In genomic region chr13:49099513-49099877, GRCh38 we compare ENCODE assay signal across 2 cellular contexts.
TF ChIP-seq lines count a peak whose summit lies in the region.

No MANE protein-coding gene starts in this region.

TF ChIP-seq in liver, 16 proteins besides CTCF, POLR2A, EP300 and RAD21:
- TF ChIP-seq ZBTB33 (IDR thresholded peaks at IDR 0.05) (no peak), EGR1 (IDR thresholded peaks at IDR 0.05; ENCODE audit: low read depth in 2 of 2) (no peak), RXRA (IDR thresholded peaks at IDR 0.05) (no peak), HNF4G (IDR thresholded peaks at IDR 0.05) (no peak), NR2F2 (IDR thresholded peaks at IDR 0.05) (no peak), HNF4A (conservative IDR thresholded peaks at IDR 0.05) (no peak), JUND (IDR thresholded peaks at IDR 0.05) (no peak), YY1 (IDR thresholded peaks at IDR 0.05) (no peak), REST (IDR thresholded peaks at IDR 0.05) (no peak), GABPA (IDR thresholded peaks at IDR 0.05 in 1 of 2, conservative IDR thresholded peaks at IDR 0.05 in 1 of 2) (no peak), FOXA1 (IDR thresholded peaks at IDR 0.05) (no peak), MAX (IDR thresholded peaks at IDR 0.05) (no peak), FOXA2 (IDR thresholded peaks at IDR 0.05) (no peak), SP1 (IDR thresholded peaks at IDR 0.05) (no peak), TAF1 (conservative IDR thresholded peaks at IDR 0.05) (no peak)

TF ChIP-seq in HepG2, 621 proteins besides CTCF, POLR2A, EP300 and RAD21 (continued from another document):
- no peak for TF ChIP-seq STAT6 (CRISPR knock-in tag; IDR thresholded peaks at IDR 0.05; ENCODE audit: borderline replicate concordance)
- TF ChIP-seq HIVEP1 (CRISPR knock-in tag; IDR thresholded peaks at IDR 0.05) = no peak
- no peak for TF ChIP-seq MLXIP (CRISPR knock-in tag; IDR thresholded peaks at IDR 0.05; ENCODE audit: borderline replicate concordance)
- TF ChIP-seq ZSCAN25 (CRISPR knock-in tag; IDR thresholded peaks at IDR 0.05) = no peak
- no peak for TF ChIP-seq CENPT (CRISPR knock-in tag; IDR thresholded peaks at IDR 0.05; ENCODE audit: low read depth)
- no peak for TF ChIP-seq HNRNPUL1 (IDR thresholded peaks at IDR 0.05; ENCODE audit: low read depth, low read length)
- no peak for TF ChIP-seq ZNF883 (CRISPR knock-in tag; IDR thresholded peaks at IDR 0.05; ENCODE audit: not compliant biosample characterization)
- TF ChIP-seq ZNF572 (CRISPR knock-in tag; IDR thresholded peaks at IDR 0.05) = no peak
- TF ChIP-seq RNF2 (conservative IDR thresholded peaks at IDR 0.05; ENCODE audit: low read depth) = no peak
- no peak for TF ChIP-seq CEBPG (CRISPR knock-in tag; IDR thresholded peaks at IDR 0.05)
- no peak for TF ChIP-seq SNAPC2 (CRISPR knock-in tag; IDR thresholded peaks at IDR 0.05)
